Comparison of ENCODE assay signal across 28 cellular contexts in genomic region chr12:88273450-88273849, GRCh38.
"Had no signal": no experiment of that assay in that cellular context is flagged by ENCODE, and none has a peak within 500 bp of the region (broad histone marks: within the 10 kb centered on the region; RNA-seq: fewer than 3 reads in every experiment).

No MANE protein-coding gene starts in this region.

- H3K36me3 Mint-ChIP-seq: stimulated activated effector memory CD8-positive, alpha-beta T cell treated with anti-CD3 and anti-CD28 coated beads, Interleukin-12 subunit alpha, Interleukin-12 subunit beta, amount 100 ng/mL, for 72 hours; stimulated activated memory B cell treated with anti-CD40 and anti-IgM and Interleukin-4, amounts not matched to agents 10 μg/mL and 1 μg/mL and 100 μg/mL, for 72 hours; stimulated activated naive B cell treated with anti-CD40 and anti-IgM and Interleukin-4, amounts not matched to agents 10 μg/mL and 1 μg/mL and 100 μg/mL, for 72 hours; type B pancreatic cell had no signal

- H3K4me1 ChIP-seq: stomach, suprapubic skin, testis, thyroid gland, tibial artery, tibial nerve, transverse colon, upper lobe of left lung, upper lobe of right lung, uterus, vagina had no signal

- DNase-seq: stimulated activated CD4-positive, alpha-beta T cell treated with anti-CD3 and anti-CD28 coated beads, Interleukin-2, amount 100 ng/mL, for 48 hours; stimulated activated CD4-positive, alpha-beta T cell treated with anti-CD3 and anti-CD28 coated beads, Interleukin-4, amount 100 ng/mL, for 1 hour; stimulated activated CD4-positive, alpha-beta T cell treated with anti-CD3 and anti-CD28 coated beads, Interleukin-4, amount 100 ng/mL, for 24 hours; stimulated activated CD4-positive, alpha-beta T cell treated with anti-CD3 and anti-CD28 coated beads, Interleukin-4, amount 100 ng/mL, for 4 hours; stimulated activated CD8-positive, alpha-beta memory T cell treated with anti-CD3 and anti-CD28 coated beads, Interleukin-4, amount 100 ng/mL, for 48 hours; stimulated activated naive B cell treated with anti-CD40 and anti-IgM and Interleukin-4, amounts not matched to agents 10 μg/mL and 1 μg/mL and 100 μg/mL, for 72 hours; stimulated activated naive CD4-positive, alpha-beta T cell; stimulated activated naive CD4-positive, alpha-beta T cell treated with Interleukin-2 at 50 U/mL for 16 hours; stimulated activated naive CD8-positive, alpha-beta T cell treated with anti-CD3 and anti-CD28 coated beads, Interleukin-15, amount 100 ng/mL, for 72 hours; stimulated activated naive CD8-positive, alpha-beta T cell treated with anti-CD3 and anti-CD28 coated beads, Interleukin-15, Interleukin-2, amounts not matched to agents 100 U/mL and 50 U/mL, for 24 hours; stomach; substantia nigra; testis; thyroid gland; tibial artery; transverse colon; trophoblast cell; upper lobe of left lung; upper lobe of right lung; uterus had no signal

- H3K9me3 ChIP-seq: stomach, testis, thoracic aorta, thyroid gland, tibial artery, transverse colon, upper lobe of left lung, upper lobe of right lung, uterus, vagina had no signal

- H3K27me3 Mint-ChIP-seq: stimulated activated memory B cell treated with anti-CD40 and anti-IgM and Interleukin-4, amounts not matched to agents 10 μg/mL and 1 μg/mL and 100 μg/mL, for 72 hours; stimulated activated naive B cell treated with anti-CD40 and anti-IgM and Interleukin-4, amounts not matched to agents 10 μg/mL and 1 μg/mL and 100 μg/mL, for 72 hours; stimulated activated naive CD8-positive, alpha-beta T cell treated with anti-CD3 and anti-CD28 coated beads, Interleukin-15, amount 100 ng/mL, for 72 hours; type B pancreatic cell had no signal

- H3K27me3 ChIP-seq: stomach, suprapubic skin, testis, thyroid gland, tibial artery, tibial nerve, transverse colon, upper lobe of left lung, upper lobe of right lung, vagina had no signal

- H3K36me3 ChIP-seq: stomach, suprapubic skin, thoracic aorta, thyroid gland, tibial artery, tibial nerve, transverse colon, upper lobe of left lung, upper lobe of right lung, uterus, vagina had no signal

- ATAC-seq: stimulated activated effector memory CD8-positive, alpha-beta T cell treated with anti-CD3 and anti-CD28 coated beads, Interleukin-12 subunit alpha, Interleukin-12 subunit beta, amount 100 ng/mL, for 72 hours; stimulated activated memory B cell treated with anti-CD40 and anti-IgM and Interleukin-4, amounts not matched to agents 10 μg/mL and 1 μg/mL and 100 μg/mL, for 72 hours; stimulated activated naive B cell treated with anti-CD40 and anti-IgM and Interleukin-4, amounts not matched to agents 10 μg/mL and 1 μg/mL and 100 μg/mL, for 72 hours; stimulated activated naive CD8-positive, alpha-beta T cell treated with anti-CD3 and anti-CD28 coated beads, Interleukin-15, amount 100 ng/mL, for 72 hours; stimulated activated naive CD8-positive, alpha-beta T cell treated with anti-CD3 and anti-CD28 coated beads, Interleukin-15, Interleukin-2, amounts not matched to agents 100 U/mL and 50 U/mL, for 24 hours; upper lobe of right lung had no signal

- H3K4me3 Mint-ChIP-seq: stimulated activated effector memory CD8-positive, alpha-beta T cell treated with anti-CD3 and anti-CD28 coated beads, Interleukin-12 subunit alpha, Interleukin-12 subunit beta, amount 100 ng/mL, for 72 hours; stimulated activated memory B cell treated with anti-CD40 and anti-IgM and Interleukin-4, amounts not matched to agents 10 μg/mL and 1 μg/mL and 100 μg/mL, for 72 hours; stimulated activated naive B cell treated with anti-CD40 and anti-IgM and Interleukin-4, amounts not matched to agents 10 μg/mL and 1 μg/mL and 100 μg/mL, for 72 hours; stimulated activated naive CD8-positive, alpha-beta T cell treated with anti-CD3 and anti-CD28 coated beads, Interleukin-15, amount 100 ng/mL, for 72 hours; stimulated activated naive CD8-positive, alpha-beta T cell treated with anti-CD3 and anti-CD28 coated beads, Interleukin-15, Interleukin-2, amounts not matched to agents 100 ng/mL and 50 ng/mL, for 24 hours; type B pancreatic cell had no signal

- H3K4me3 ChIP-seq: stomach, suprapubic skin, testis, thoracic aorta, thyroid gland, tibial artery, tibial nerve, transverse colon, upper lobe of left lung, upper lobe of right lung, uterus, vagina had no signal

- H3K4me1 Mint-ChIP-seq: stimulated activated effector memory CD8-positive, alpha-beta T cell treated with anti-CD3 and anti-CD28 coated beads, Interleukin-12 subunit alpha, Interleukin-12 subunit beta, amount 100 ng/mL, for 72 hours; stimulated activated memory B cell treated with anti-CD40 and anti-IgM and Interleukin-4, amounts not matched to agents 10 μg/mL and 1 μg/mL and 100 μg/mL, for 72 hours; stimulated activated naive B cell treated with anti-CD40 and anti-IgM and Interleukin-4, amounts not matched to agents 10 μg/mL and 1 μg/mL and 100 μg/mL, for 72 hours; stimulated activated naive CD8-positive, alpha-beta T cell treated with anti-CD3 and anti-CD28 coated beads, Interleukin-15, amount 100 ng/mL, for 72 hours had no signal

- H3K27ac ChIP-seq: stomach, suprapubic skin, testis, thoracic aorta, thyroid gland, tibial artery, tibial nerve, transverse colon, upper lobe of left lung, upper lobe of right lung, uterus, vagina had no signal

- H3K9me3 Mint-ChIP-seq: type B pancreatic cell had no signal

- H3K27ac Mint-ChIP-seq: stimulated activated effector memory CD8-positive, alpha-beta T cell treated with anti-CD3 and anti-CD28 coated beads, Interleukin-12 subunit alpha, Interleukin-12 subunit beta, amount 100 ng/mL, for 72 hours; stimulated activated memory B cell treated with anti-CD40 and anti-IgM and Interleukin-4, amounts not matched to agents 10 μg/mL and 1 μg/mL and 100 μg/mL, for 72 hours; stimulated activated naive B cell treated with anti-CD40 and anti-IgM and Interleukin-4, amounts not matched to agents 10 μg/mL and 1 μg/mL and 100 μg/mL, for 72 hours; stimulated activated naive CD8-positive, alpha-beta T cell treated with anti-CD3 and anti-CD28 coated beads, Interleukin-15, amount 100 ng/mL, for 72 hours; stimulated activated naive CD8-positive, alpha-beta T cell treated with anti-CD3 and anti-CD28 coated beads, Interleukin-15, Interleukin-2, amounts not matched to agents 100 ng/mL and 50 ng/mL, for 24 hours; type B pancreatic cell had no signal
